ENCODE assay signal across 11 cellular contexts in genomic region chr16:57209780-57210179, GRCh38.
"Had no signal": no experiment of that assay in that cellular context is flagged by ENCODE, and none has a peak within 500 bp of the region (broad histone marks: within the 10 kb centered on the region; RNA-seq: fewer than 3 reads in every experiment).

No MANE protein-coding gene starts in this region.

- H3K4me3 Mint-ChIP-seq: GM23338, H9, HFFc6 had no signal

- H3K27ac ChIP-seq: GM23248 had no signal

- H3K9ac ChIP-seq: GM23248 had no signal

- DNase-seq: GM23248, GOT3, H7, H9, HCEC 1CT, HFFc6 had no signal

- H3K27ac Mint-ChIP-seq: GM23338, H9, HFFc6 had no signal

- H3K4me1 Mint-ChIP-seq: GM23338, H9 had no signal

- FAIRE-seq: H1, H54 had no signal

- H3K4me2 ChIP-seq: GM23338 had no signal

- ATAC-seq: GM23338, HCT116 had no signal

- H3K9me3 ChIP-seq: HAP-1 had no signal

- H3K4me3 ChIP-seq: GM23248, GM23338, HAP-1 had no signal

- H2AFZ ChIP-seq: GM23248, GM23338 had no signal

- H3K9me3 Mint-ChIP-seq: GM23338, H9 had no signal
